8 cellular contexts compared by ENCODE assay signal in genomic region chr6:44223471-44224153, GRCh38. TPM values are rescaled to one million over a fixed set of nuclear protein-coding genes. Genes with fewer than 3 reads are reported as not detected.
DNase-seq lines count a peak whose midpoint lies in the region; ATAC-seq, FAIRE-seq and TF ChIP-seq lines count a peak whose summit lies in the region.

SLC29A1 (plus strand) TSS chr6:44223595; CDS start chr6:44227314, 3,719 bp downstream.

- peak; percentile 55 for ATAC-seq in GM21723 (IDR thresholded peaks at IDR 0.05; ENCODE audit: unreplicated experiment)
- peak; percentile 39 to 49 for ATAC-seq in left cardiac atrium
- ATAC-seq in psoas muscle, result peak; percentile 31 to 50 (median 39)

- H3K4me1 ChIP-seq in adipocyte (ENCODE audit: control insufficient read depth, insufficient read depth, low read length), result peaks cover 69% of the 10 kb centered on the region
- peaks cover 55% of the 10 kb centered on the region for H3K4me1 ChIP-seq in psoas muscle

- intact Hi-C loops in left cardiac atrium (cut with DNase I) (no loop called here), psoas muscle (cut with DNase I) (no loop called here)

- no peak for FAIRE-seq in urothelium cell line (lab: Jason Lieb, UNC)

- TF ChIP-seq CTCF in psoas muscle (IDR thresholded peaks at IDR 0.05), result no peak

- H3K27me3 ChIP-seq in adipocyte (replicated peaks; ENCODE audit: control insufficient read depth, insufficient read depth, low read length), result no peaks in the 10 kb centered on the region
- H3K27me3 ChIP-seq in psoas muscle (ENCODE audit: insufficient read depth in 3 of 3, low read length in 2 of 3), result no peaks in the 10 kb centered on the region

- H3K4me3 ChIP-seq in adipocyte (ENCODE audit: low read length), result peak within 1 kb of the TSS; percentile 80
- H3K4me3 ChIP-seq in psoas muscle, result peak within 1 kb of the TSS; percentile 84

- H3K36me3 ChIP-seq in adipocyte (ENCODE audit: control insufficient read depth, insufficient read depth, low read length, severe bottlenecking), result no peaks in the 10 kb centered on the region
- no peaks in the 10 kb centered on the region for H3K36me3 ChIP-seq in psoas muscle (ENCODE audit: insufficient read depth in 1 of 2, low read depth in 1 of 2)

- H3K9me3 ChIP-seq in adipocyte (ENCODE audit: control insufficient read depth, low read length), result no peaks in the 10 kb centered on the region
- no peaks in the 10 kb centered on the region for H3K9me3 ChIP-seq in psoas muscle

- peak within 1 kb of the TSS; percentile 87 for H3K27ac ChIP-seq in psoas muscle

- H3K9ac ChIP-seq in adipocyte (ENCODE audit: low read length), result peak within 1 kb of the TSS; percentile 68

- DNase-seq in DMS 273 (lab: John Stamatoyannopoulos, UW; ENCODE audit: unreplicated experiment) (peak; percentile 92), NAMALWA (ENCODE audit: low spot score) (peak; percentile 88), T-helper 1 cell (peak; percentile 68 to 83 (median 75)), adipocyte (ENCODE audit: low read depth) (peak; percentile 80), left cardiac atrium (peak; percentile 81), psoas muscle (peak; percentile 83 to 89), urothelium cell line (ENCODE audit: low spot score) (peak; percentile 95)

- WGBS in psoas muscle, 3 donors, result 0 to 1% (median 1%) methylated on average over 49 to 72 of the region's 72 CpGs

RNA-seq across cellular contexts. Expression of gene SLC29A1, which starts in this region (rescaled TPM):
- total RNA-seq in left cardiac atrium, result 100 to 1,000 TPM; 115 to 130 TPM
- total RNA-seq in psoas muscle, result 10 to 100 TPM; 29.6 to 80.7 (median 41.6) TPM
- 10 to 100 TPM; 29.1 to 39.7 (median 39.1) TPM for polyA plus RNA-seq in psoas muscle

Comparison
In these comparisons a context has a peak if more than half of its experiments do, and no peak if none do; other contexts are left out.
1. Peak in every context shown above with its lines: DNase-seq, ATAC-seq, H3K4me3 ChIP-seq and H3K27ac ChIP-seq.